ENCODE assay signal across 24 cellular contexts in genomic region chr4:123216946-123217345, GRCh38.
DNase-seq lines count a peak whose midpoint lies in the region; ATAC-seq and TF ChIP-seq lines count a peak whose summit lies in the region.
"Had no signal": no experiment of that assay in that cellular context is flagged by ENCODE, and none has a peak within 500 bp of the region (broad histone marks: within the 10 kb centered on the region; RNA-seq: fewer than 3 reads in every experiment).

No MANE protein-coding gene starts in this region.

- no peaks in the 10 kb centered on the region for H3K27me3 Mint-ChIP-seq in WTC11 (ENCODE audit: low read depth)
- peaks cover 2% of the 10 kb centered on the region for H3K27me3 Mint-ChIP-seq in nephron progenitor cell (ENCODE audit: low read depth, poor library complexity)
- H3K27me3 Mint-ChIP-seq: CD4-positive, alpha-beta memory T cell had no signal

- H3K4me3 Mint-ChIP-seq in WTC11 (no peak overlapping the region), nephron progenitor cell (no peak overlapping the region)
- H3K4me3 Mint-ChIP-seq: CD4-positive, alpha-beta memory T cell; GM23338; H9; HFFc6 had no signal

- H3K4me1 Mint-ChIP-seq in WTC11 (peaks cover 9% of the 10 kb centered on the region), nephron progenitor cell (peaks cover 20% of the 10 kb centered on the region)
- H3K4me1 Mint-ChIP-seq: CD4-positive, alpha-beta memory T cell had no signal

- DNase-seq in MV-4-11 (lab: John Stamatoyannopoulos, UW) (peak; percentile 15), WTC11 (ENCODE audit: low spot score) (no peak), nephron progenitor cell (no peak), DMS153 (lab: John Stamatoyannopoulos, UW) (no peak)
- no peak for DNase-seq in NK-92 treated with Interleukin-12 subunit alpha and Interleukin-12 subunit beta, amount 100 ng/mL, for 24 hours (lab: John Stamatoyannopoulos, UW)
- DNase-seq in activated CD4-positive, alpha-beta T cell treated with anti-CD3 and anti-CD28 coated beads for 4 hours: no peak
- DNase-seq: C1 segment of cervical spinal cord; CD4-positive, alpha-beta memory T cell; COR-L47; DMS79 treated with DMSO at 0.1 percent for 48 hours; H9; HFFc6; MM.1S; NCI-H1092 treated with DMSO at 0.1 percent for 48 hours; NCI-H1930; NCI-H2107; NCI-H524; NCI-H774; Right ventricle myocardium superior; RPMI8226; T-helper 1 cell had no signal

- POLR2A ChIA-PET in WTC11 (lab: Charles Lee): no interaction called here

- CTCF ChIA-PET in WTC11 (lab: Charles Lee): interaction anchor here (1.3 kb wide), 1 partner anchor 17 kb away, joined by 4 read pairs; no protein-coding TSS in a partner anchor

- TF ChIP-seq CTCF in WTC11 (IDR thresholded peaks at IDR 0.05): no peak
- no peak for TF ChIP-seq CTCF in nephron progenitor cell (IDR thresholded peaks at IDR 0.05)

- H3K36me3 Mint-ChIP-seq in WTC11 (no peaks in the 10 kb centered on the region), nephron progenitor cell (ENCODE audit: low read depth) (no peaks in the 10 kb centered on the region)

- 0 out of 2 replicates have a peak overlapping the region, but pooled peaks have one; percentile 19 for H3K27ac Mint-ChIP-seq in WTC11
- peak overlapping the region; percentile 73 for H3K27ac Mint-ChIP-seq in nephron progenitor cell
- H3K27ac Mint-ChIP-seq: CD4-positive, alpha-beta memory T cell; GM23338; H9; HFFc6 had no signal

- ATAC-seq in GM18868 (IDR thresholded peaks at IDR 0.05; ENCODE audit: unreplicated experiment) (peak; percentile 38), WTC11 (no peak)
- ATAC-seq: A549, GM23338 had no signal

- H3K9me3 Mint-ChIP-seq in WTC11 (no peaks in the 10 kb centered on the region), nephron progenitor cell (no peaks in the 10 kb centered on the region)
- H3K9me3 Mint-ChIP-seq: CD4-positive, alpha-beta memory T cell; GM23338; H9; HFFc6 had no signal

TF ChIP-seq in WTC11, 78 proteins besides CTCF, POLR2A, EP300 and RAD21:
- no peak for TF ChIP-seq ARID4B (CRISPR knock-in tag; IDR thresholded peaks at IDR 0.05; ENCODE audit: borderline replicate concordance)
- no peak for TF ChIP-seq ATF6 (CRISPR knock-in tag; IDR thresholded peaks at IDR 0.05)
- no peak for TF ChIP-seq ATF3 (CRISPR knock-in tag; conservative IDR thresholded peaks at IDR 0.05)
- TF ChIP-seq ZNF232 (CRISPR knock-in tag; IDR thresholded peaks at IDR 0.05): no peak
- TF ChIP-seq ZNF423 (CRISPR knock-in tag; IDR thresholded peaks at IDR 0.05): no peak
- no peak for TF ChIP-seq NFYB (CRISPR knock-in tag; conservative IDR thresholded peaks at IDR 0.05; ENCODE audit: low read depth)
- no peak for TF ChIP-seq ESRRA (CRISPR knock-in tag; IDR thresholded peaks at IDR 0.05; ENCODE audit: borderline replicate concordance)
- TF ChIP-seq PREB (CRISPR knock-in tag; IDR thresholded peaks at IDR 0.05; ENCODE audit: borderline replicate concordance): no peak
- TF ChIP-seq FOXJ3 (CRISPR knock-in tag; IDR thresholded peaks at IDR 0.05; ENCODE audit: borderline replicate concordance): no peak
- no peak for TF ChIP-seq ZNF671 (CRISPR knock-in tag; IDR thresholded peaks at IDR 0.05)
- no peak for TF ChIP-seq ETV6 (CRISPR knock-in tag; IDR thresholded peaks at IDR 0.05)
- no peak for TF ChIP-seq NFE2L1 (CRISPR knock-in tag; IDR thresholded peaks at IDR 0.05)
- TF ChIP-seq TEAD4 (CRISPR knock-in tag; IDR thresholded peaks at IDR 0.05): no peak
TF ChIP-seq in WTC11: peak in this region for 0.
